Comparison of ENCODE assay signal across 1 cellular context in the genomic region with DNA sequence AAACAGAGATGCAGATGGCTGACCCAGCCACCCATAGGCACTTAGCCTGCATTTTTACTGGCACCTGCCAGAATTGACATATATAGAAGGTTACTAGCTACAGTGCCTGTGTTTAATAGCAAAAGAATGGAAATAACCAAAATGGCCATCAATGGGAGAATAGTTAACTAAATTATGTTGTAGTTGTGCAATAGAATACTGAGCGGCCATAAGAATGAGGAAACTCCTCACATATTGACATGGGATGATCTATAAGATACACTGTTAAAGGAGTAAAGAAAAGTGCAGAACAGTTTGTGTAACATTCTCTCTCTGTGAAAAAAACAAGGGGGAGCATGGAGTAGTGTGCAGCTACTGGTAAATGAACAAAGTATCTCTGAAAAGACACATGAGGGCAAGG.
TF ChIP-seq lines count a peak whose summit lies in the region.

No MANE protein-coding gene starts in this region.

TF ChIP-seq in IMR-90, 13 proteins besides CTCF, POLR2A, EP300 and RAD21:
- peak; percentile 36; the same call in 1 of the 2 replicates for TF ChIP-seq CEBPB (IDR thresholded peaks at IDR 0.05; ENCODE audit: low read depth, low read length)
- no peak for TF ChIP-seq FOS (IDR thresholded peaks at IDR 0.05; ENCODE audit: low read depth, low read length)
